Comparison of ENCODE assay signal across 17 cellular contexts in genomic region chr3:36837089-36837488, GRCh38.
A peak's percentile ranks its signal among the peaks of the same experiment; 100 is the strongest.
DNase-seq lines count a peak whose midpoint lies in the region; ATAC-seq and TF ChIP-seq lines count a peak whose summit lies in the region.
"Had no signal": no experiment of that assay in that cellular context is flagged by ENCODE, and none has a peak within 500 bp of the region (broad histone marks: within the 10 kb centered on the region; RNA-seq: fewer than 3 reads in every experiment).

No MANE protein-coding gene starts in this region.

- in situ Hi-C loops in brain microvascular endothelial cell (cut with HindIII; ENCODE audit: low pct_ligation_motif_present, low sequenced_read_pairs): no loop called here

- TF ChIP-seq RAD21 in HCT116 (IDR thresholded peaks at IDR 0.05; ENCODE audit: low read depth): peak; percentile 34; the same call in 1 of the 2 replicates

- POLR2A ChIA-PET in HCT116 (lab: Charles Lee) (no interaction called here), Caco-2 (lab: Charles Lee) (no interaction called here)

- H3K27ac ChIP-seq in DOHH2 (ENCODE audit: low read depth, low read length) (no peak overlapping the region), HCT116 (ENCODE audit: low read depth, low read length) (no peak overlapping the region), brain microvascular endothelial cell (no peak overlapping the region)
- H3K27ac ChIP-seq: left lung had no signal

- H3K4me2 ChIP-seq in DOHH2 (ENCODE audit: low read length) (no peak overlapping the region), HCT116 (ENCODE audit: low read length) (no peak overlapping the region)

- H3K36me3 Mint-ChIP-seq in Caco-2 (ENCODE audit: insufficient read depth, unreplicated experiment): no peaks in the 10 kb centered on the region
- peaks cover 57% of the 10 kb centered on the region for H3K36me3 Mint-ChIP-seq in activated CD8-positive, alpha-beta memory T cell treated with anti-CD3 and anti-CD28 coated beads, Interleukin-2, amount 10 ng/mL, durations not matched to agents 7 days and 5 days

- H3K4me1 ChIP-seq in DOHH2 (ENCODE audit: control insufficient read depth, low read length): no peaks in the 10 kb centered on the region
- H3K4me1 ChIP-seq in HCT116 (ENCODE audit: control insufficient read depth in 1 of 2, insufficient read depth in 2 of 2, low read length in 2 of 2): no peaks in the 10 kb centered on the region
- no peaks in the 10 kb centered on the region for H3K4me1 ChIP-seq in Caco-2
- H3K4me1 ChIP-seq: HAP-1, left lung had no signal

- H3K79me2 ChIP-seq in DOHH2 (ENCODE audit: control insufficient read depth, low read length) (no peaks in the 10 kb centered on the region), HCT116 (ENCODE audit: insufficient read depth, low read length) (no peaks in the 10 kb centered on the region)

- intact Hi-C loops in HCT116 (cut with micrococcal nuclease): no loop called here
- intact Hi-C loops in Caco-2 (cut with micrococcal nuclease; ENCODE audit: unreplicated experiment): loop anchor here (2.0 kb wide), 1 partner anchor 32 kb away; no protein-coding TSS in a partner anchor

- CTCF ChIA-PET in HCT116 (lab: Charles Lee) (interaction anchor here (1.3 kb wide), 1 partner anchor 122 kb away, joined by 3 read pairs; no protein-coding TSS in a partner anchor), Caco-2 (lab: Charles Lee) (no interaction called here)
- CTCF ChIA-PET in activated CD8-positive, alpha-beta memory T cell treated with anti-CD3 and anti-CD28 coated beads, Interleukin-2, amount 10 ng/mL, durations not matched to agents 7 days and 5 days (lab: Charles Lee): interaction anchor here (1.1 kb wide), 1 partner anchor 31 kb away, joined by 5 read pairs; no protein-coding TSS in a partner anchor

- BruUV-seq in HCT116 (replicated peaks; lab: Mats Ljungman, UMichigan): no TSS peak
- BruUV-seq in Caco-2 (replicated peaks; lab: Mats Ljungman, UMichigan): no TSS peak

- TF ChIP-seq CTCF in DOHH2 (IDR thresholded peaks at IDR 0.05; ENCODE audit: low read depth, low read length, poor library complexity, severe bottlenecking) (peak; percentile 58), HCT116 (IDR thresholded peaks at IDR 0.05 in 2 of 3, conservative IDR thresholded peaks at IDR 0.05 in 1 of 3; ENCODE audit: borderline replicate concordance in 1 of 3, insufficient read depth in 1 of 3, low read depth in 2 of 3, low read length in 2 of 3) (peak in 2 of 3 experiments; percentile 25 to 30; a peak in 2 of 6 replicates), brain microvascular endothelial cell (IDR thresholded peaks at IDR 0.05; ENCODE audit: low read depth, low read length, missing control alignments) (peak; percentile 35), Caco-2 (IDR thresholded peaks at IDR 0.05; ENCODE audit: insufficient read depth in 1 of 2, low read depth in 1 of 2, low read length in 1 of 2, severe bottlenecking in 1 of 2, unreplicated experiment in 1 of 2) (no peak)

- H3K9me2 ChIP-seq in DOHH2 (replicated peaks; ENCODE audit: control insufficient read depth, low read length) (no peaks in the 10 kb centered on the region), HCT116 (ENCODE audit: insufficient read depth) (no peaks in the 10 kb centered on the region)

- no peaks in the 10 kb centered on the region for H3K4me1 Mint-ChIP-seq in Caco-2 (ENCODE audit: low read depth, unreplicated experiment)
- H3K4me1 Mint-ChIP-seq in activated CD8-positive, alpha-beta memory T cell treated with anti-CD3 and anti-CD28 coated beads, Interleukin-2, amount 10 ng/mL, durations not matched to agents 7 days and 5 days: peaks cover 15% of the 10 kb centered on the region

- peaks cover 10% of the 10 kb centered on the region for H3K9me3 Mint-ChIP-seq in Caco-2 (ENCODE audit: unreplicated experiment)
- H3K9me3 Mint-ChIP-seq in activated CD8-positive, alpha-beta memory T cell treated with anti-CD3 and anti-CD28 coated beads, Interleukin-2, amount 10 ng/mL, durations not matched to agents 7 days and 5 days (ENCODE audit: low read depth): peaks cover 4% of the 10 kb centered on the region
- H3K9me3 Mint-ChIP-seq: natural killer cell had no signal

- H3K36me3 ChIP-seq in DOHH2 (ENCODE audit: control insufficient read depth, low read length) (peaks cover 79% of the 10 kb centered on the region), HCT116 (ENCODE audit: control insufficient read depth in 1 of 2, insufficient read depth in 2 of 2, low read length in 2 of 2) (no peaks in the 10 kb centered on the region), brain microvascular endothelial cell (replicated peaks) (no peaks in the 10 kb centered on the region), Caco-2 (ENCODE audit: control insufficient read depth, insufficient read depth, low read length) (no peaks in the 10 kb centered on the region)
- H3K36me3 ChIP-seq: HAP-1 had no signal

- H3K4me3 Mint-ChIP-seq in Caco-2 (ENCODE audit: unreplicated experiment): no peak overlapping the region
- no peak overlapping the region for H3K4me3 Mint-ChIP-seq in activated CD8-positive, alpha-beta memory T cell treated with anti-CD3 and anti-CD28 coated beads, Interleukin-2, amount 10 ng/mL, durations not matched to agents 7 days and 5 days
- H3K4me3 Mint-ChIP-seq: natural killer cell had no signal

- H4K20me1 ChIP-seq in DOHH2 (ENCODE audit: control insufficient read depth, insufficient read depth, low read depth, low read length): no peaks in the 10 kb centered on the region
- no peaks in the 10 kb centered on the region for H4K20me1 ChIP-seq in HCT116 (ENCODE audit: insufficient read depth)

- DNase-seq in HCT116 (ENCODE audit: low read depth, low spot score) (no peak), brain microvascular endothelial cell (no peak), iris pigment epithelial cell (ENCODE audit: low read depth) (peak; percentile 6), Caco-2 (no peak), NK-92 (lab: John Stamatoyannopoulos, UW; ENCODE audit: unreplicated experiment) (no peak)
- DNase-seq in activated CD8-positive, alpha-beta memory T cell treated with anti-CD3 and anti-CD28 coated beads, Interleukin-2, amount 10 ng/mL, durations not matched to agents 7 days and 5 days: no peak
- DNase-seq: activated effector memory CD4-positive, alpha-beta T cell treated with Interleukin-2 at 50 U/mL for 16 hours; C1 segment of cervical spinal cord; glutamatergic neuron; left lung; natural killer cell; NCI-H1930; right cardiac atrium; stimulated activated CD4-positive, alpha-beta T cell treated with anti-CD3 and anti-CD28 coated beads, Interleukin-4, amount 100 ng/mL, for 1 hour had no signal

- no peak overlapping the region for H3K4me3 ChIP-seq in DOHH2 (ENCODE audit: low read length)
- H3K4me3 ChIP-seq in HCT116 (replicated peaks in 1 of 2; ENCODE audit: low read depth in 1 of 2, low read length in 2 of 2): no peak overlapping the region
- H3K4me3 ChIP-seq in brain microvascular endothelial cell (ENCODE audit: low read depth, low read length): no peak overlapping the region
- H3K4me3 ChIP-seq in Caco-2 (ENCODE audit: low read depth, low read length): no peak overlapping the region
- H3K4me3 ChIP-seq: HAP-1, left lung had no signal

- no peak overlapping the region for H3K9ac ChIP-seq in HCT116 (ENCODE audit: low read length)

- H3K9me3 ChIP-seq in DOHH2 (ENCODE audit: control insufficient read depth, insufficient read depth, low read length): no peaks in the 10 kb centered on the region
- H3K9me3 ChIP-seq in HCT116 (ENCODE audit: control insufficient read depth in 1 of 2, insufficient read depth in 1 of 2, low read depth in 1 of 2, low read length in 2 of 2): peaks cover 3 to 9% of the 10 kb centered on the region in 2 experiments; a peak in 1 of 4 replicates
- no peaks in the 10 kb centered on the region for H3K9me3 ChIP-seq in Caco-2
- H3K9me3 ChIP-seq: HAP-1 had no signal

- no peaks in the 10 kb centered on the region for H3K27me3 Mint-ChIP-seq in Caco-2 (ENCODE audit: insufficient read depth, unreplicated experiment)
- H3K27me3 Mint-ChIP-seq in activated CD8-positive, alpha-beta memory T cell treated with anti-CD3 and anti-CD28 coated beads, Interleukin-2, amount 10 ng/mL, durations not matched to agents 7 days and 5 days: no peaks in the 10 kb centered on the region

- H3F3A ChIP-seq in DOHH2 (ENCODE audit: control insufficient read depth, insufficient read depth): no peaks in the 10 kb centered on the region

- no peak for TF ChIP-seq POLR2A in HCT116 (IDR thresholded peaks at IDR 0.05; ENCODE audit: borderline replicate concordance, extremely low read depth, insufficient read depth, insufficient read length)

- H2AFZ ChIP-seq in HCT116 (ENCODE audit: low read depth, low read length, poor library complexity, severe bottlenecking): no peak overlapping the region

- no peak for ATAC-seq in HCT116
- no peak for ATAC-seq in GM18907 (IDR thresholded peaks at IDR 0.05; ENCODE audit: unreplicated experiment)
- ATAC-seq in activated CD8-positive, alpha-beta memory T cell treated with anti-CD3 and anti-CD28 coated beads, Interleukin-2, amount 10 ng/mL, durations not matched to agents 7 days and 5 days: no peak
- ATAC-seq: left lung, natural killer cell, right cardiac atrium had no signal

- no peak overlapping the region for H3K27ac Mint-ChIP-seq in Caco-2 (ENCODE audit: unreplicated experiment)
- no peak overlapping the region for H3K27ac Mint-ChIP-seq in activated CD8-positive, alpha-beta memory T cell treated with anti-CD3 and anti-CD28 coated beads, Interleukin-2, amount 10 ng/mL, durations not matched to agents 7 days and 5 days

- H3K27me3 ChIP-seq in DOHH2 (ENCODE audit: control insufficient read depth, low read length): no peaks in the 10 kb centered on the region
- H3K27me3 ChIP-seq in HCT116 (ENCODE audit: insufficient read depth, low read length): no peaks in the 10 kb centered on the region
- H3K27me3 ChIP-seq in brain microvascular endothelial cell (replicated peaks): no peaks in the 10 kb centered on the region
- no peaks in the 10 kb centered on the region for H3K27me3 ChIP-seq in Caco-2 (replicated peaks; ENCODE audit: control insufficient read depth, insufficient read depth, low read length)
- H3K27me3 ChIP-seq: left lung had no signal

- RAD21 ChIA-PET in HCT116 (lab: Charles Lee; ENCODE audit: low non-redundant PET in 1 of 2, low total read pairs in 2 of 2, uncharacterized antibody in 2 of 2, unreplicated experiment in 2 of 2): no interaction called here

Comparison
In these comparisons a context has a peak if more than half of its experiments do, and no peak if none do; other contexts are left out.
1. CTCF ChIP-seq: peak in DOHH2 (single experiment), HCT116 (2 of 3) and brain microvascular endothelial cell (single experiment); none in Caco-2 (0 of 2).